26 cellular contexts compared by ENCODE assay signal in genomic region chr2:83827618-83828017, GRCh38.
DNase-seq lines count a peak whose midpoint lies in the region; ATAC-seq, FAIRE-seq and TF ChIP-seq lines count a peak whose summit lies in the region.
"Had no signal": no experiment of that assay in that cellular context is flagged by ENCODE, and none has a peak within 500 bp of the region (broad histone marks: within the 10 kb centered on the region; RNA-seq: fewer than 3 reads in every experiment).

No MANE protein-coding gene starts in this region.

- no peaks in the 10 kb centered on the region for H3K27me3 ChIP-seq in GM12878 (replicated peaks in 1 of 2; ENCODE audit: control insufficient read depth in 2 of 2, insufficient read depth in 2 of 2, low read length in 1 of 2)
- H3K27me3 ChIP-seq in mesendoderm (ENCODE audit: insufficient read depth, low read length, poor library complexity), result no peaks in the 10 kb centered on the region
- H3K27me3 ChIP-seq: ascending aorta, tibial artery had no signal

- no peaks in the 10 kb centered on the region for H3K79me1 ChIP-seq in mesendoderm (ENCODE audit: low read length)

- H4K8ac ChIP-seq in mesendoderm (ENCODE audit: low read depth, low read length), result no peak overlapping the region

- H3K4me1 ChIP-seq in GM12878 (ENCODE audit: control insufficient read depth, insufficient read depth, low read length) (no peaks in the 10 kb centered on the region), mesendoderm (ENCODE audit: control insufficient read depth, low read depth, low read length) (no peaks in the 10 kb centered on the region)
- H3K4me1 ChIP-seq: ascending aorta, parathyroid adenoma, tibial artery had no signal

- WGBS in GM12878 (ENCODE audit: insufficient coverage, insufficient replicate concordance, low lambda C conversion rate, missing lambda C conversion rate), result 48% methylated on average over 2 of the region's 2 CpGs
- WGBS in mesendoderm (ENCODE audit: extremely low coverage, insufficient coverage, low lambda C conversion rate), result no CpG with 5 or more reads among the region's 2 CpGs
- 87 to 90% methylated on average over 2 of the region's 2 CpGs for WGBS in lower leg skin, 2 donors

- H3K27ac ChIP-seq in GM12878 (ENCODE audit: control insufficient read depth, insufficient read depth), result no peak overlapping the region
- H3K27ac ChIP-seq in mesendoderm (ENCODE audit: low read depth, low read length), result no peak overlapping the region
- H3K27ac ChIP-seq: ascending aorta, parathyroid adenoma, tibial artery had no signal

- TF ChIP-seq CTCF in LNCAP (IDR thresholded peaks at IDR 0.05) (peak; percentile 55), GM12878 (IDR thresholded peaks at IDR 0.05 in 2 of 3, conservative IDR thresholded peaks at IDR 0.05 in 1 of 3; ENCODE audit: control insufficient read depth in 2 of 3, extremely low read depth in 1 of 3, insufficient read depth in 1 of 3, low read depth in 3 of 3, low read length in 3 of 3) (no peak; a peak in 1 of 6 replicates), lower leg skin (IDR thresholded peaks at IDR 0.05) (no peak)

- H3K9me3 ChIP-seq in GM12878 (replicated peaks; ENCODE audit: control insufficient read depth, insufficient read depth, low read length), result no peaks in the 10 kb centered on the region
- H3K9me3 ChIP-seq: ascending aorta, tibial artery had no signal

- TF ChIP-seq POLR2A in GM12878 (IDR thresholded peaks at IDR 0.05; ENCODE audit: low read depth, low read length), result no peak
- TF ChIP-seq POLR2A in lower leg skin (IDR thresholded peaks at IDR 0.05), result no peak

- RAD21 ChIA-PET in GM12878 (lab: Charles Lee; ENCODE audit: unreplicated experiment), result no interaction called here

- TF ChIP-seq EP300 in GM12878 (IDR thresholded peaks at IDR 0.05; ENCODE audit: borderline replicate concordance in 1 of 2, control insufficient read depth in 1 of 2, low read depth in 2 of 2, low read length in 2 of 2), result no peak

- H3K9ac ChIP-seq in GM12878 (ENCODE audit: control insufficient read depth, insufficient read depth, low read length) (no peak overlapping the region), mesendoderm (ENCODE audit: low read length) (no peak overlapping the region)
- H3K9ac ChIP-seq: parathyroid adenoma had no signal

- no peak for ATAC-seq in GM12878
- ATAC-seq: stimulated activated naive CD8-positive, alpha-beta T cell treated with anti-CD3 and anti-CD28 coated beads, Interleukin-15, Interleukin-2, amounts not matched to agents 100 U/mL and 50 U/mL, for 24 hours; T-cell; WTC11 had no signal

- H3K4ac ChIP-seq in mesendoderm (ENCODE audit: low read depth, low read length), result no peak overlapping the region

- H3K18ac ChIP-seq in mesendoderm (ENCODE audit: low read length), result no peak overlapping the region

- 0 out of 2 replicates have a peak, but pooled peaks have one; percentile 10 for TF ChIP-seq RAD21 in GM12878 (IDR thresholded peaks at IDR 0.05; ENCODE audit: insufficient read depth, low read depth, low read length)

- no peak for FAIRE-seq in GM12878 (lab: Jason Lieb, UNC)
- FAIRE-seq: colon, GM19239, islet of Langerhans had no signal

- no TSS peak for BruUV-seq in GM12878 (replicated peaks; lab: Mats Ljungman, UMichigan)

- POLR2A ChIA-PET in GM12878 (lab: Charles Lee), result no interaction called here

- no peak overlapping the region for H4K5ac ChIP-seq in mesendoderm (ENCODE audit: low read length)

- SMC1A ChIA-PET in GM12878 (lab: Charles Lee; ENCODE audit: uncharacterized antibody, unreplicated experiment), result interaction anchor here (0.6 to 1.2 kb wide), 2 partner anchors 384 to 487 kb away, joined by 3 read pairs; no protein-coding TSS in a partner anchor

- H2AFZ ChIP-seq in GM12878 (ENCODE audit: control insufficient read depth, low read depth, low read length), result no peak overlapping the region
- H2AFZ ChIP-seq: parathyroid adenoma had no signal

- H2AK5ac ChIP-seq in mesendoderm (ENCODE audit: low read length), result no peak overlapping the region

- DNase-seq in COLO829 (ENCODE audit: low spot score) (peak; percentile 1), GM12878 (ENCODE audit: low read depth, low spot score) (no peak), mesendoderm (peak; percentile 5), dermis blood vessel endothelial cell (no peak), NCI-H345 (lab: John Stamatoyannopoulos, UW) (no peak), lower leg skin (ENCODE audit: low spot score in 2 of 2) (no peak)
- DNase-seq in activated effector memory CD4-positive, alpha-beta T cell treated with Interleukin-2 at 50 U/mL for 16 hours, result no peak
- DNase-seq: activated CD4-positive, alpha-beta memory T cell treated with anti-CD3 and anti-CD28 coated beads, Interleukin-2, amount 10 ng/mL, durations not matched to agents 7 days and 5 days; activated T-cell treated with anti-CD3 and anti-CD28 coated beads, Interleukin-2, amount 50 U/mL, for 24 hours; CD8-positive, alpha-beta memory T cell; GOT3; hippocampal formation; naive B cell; NCI-H2029 treated with DMSO at 0.1 percent for 48 hours; NCI-H446 treated with DMSO at 0.1 percent for 48 hours; stimulated activated CD4-positive, alpha-beta T cell treated with anti-CD3 and anti-CD28 coated beads, Interleukin-2, amount 100 ng/mL, for 24 hours; stimulated activated naive CD8-positive, alpha-beta T cell treated with anti-CD3 and anti-CD28 coated beads, Interleukin-15, Interleukin-2, amounts not matched to agents 100 U/mL and 50 U/mL, for 24 hours; T-cell; tibial artery had no signal

- CTCF ChIA-PET in GM12878 (lab: Yijun Ruan, JAX), result interaction anchor here (1.5 kb wide), 1 partner anchor 475 kb away, joined by 4 read pairs; no protein-coding TSS in a partner anchor

- H3K36me3 ChIP-seq in GM12878 (ENCODE audit: control insufficient read depth in 2 of 2, insufficient read depth in 2 of 2, low read length in 1 of 2) (no peaks in the 10 kb centered on the region), mesendoderm (ENCODE audit: control insufficient read depth, insufficient read depth, low read length) (no peaks in the 10 kb centered on the region)
- H3K36me3 ChIP-seq: ascending aorta, tibial artery had no signal

- no peaks in the 10 kb centered on the region for H4K20me1 ChIP-seq in GM12878 (ENCODE audit: control insufficient read depth, insufficient read depth)

- in situ Hi-C loops in GM12878 (cut with MboI), result no loop called here

- no peak overlapping the region for H3K4me2 ChIP-seq in GM12878 (ENCODE audit: control insufficient read depth, insufficient read depth)
- no peak overlapping the region for H3K4me2 ChIP-seq in mesendoderm (ENCODE audit: low read length)

- intact Hi-C loops in GM12878 (cut with micrococcal nuclease; ENCODE audit: unreplicated experiment), result loop anchor here (10.0 kb wide), 1 partner anchor 487 kb away; no protein-coding TSS in a partner anchor
- intact Hi-C loops in lower leg skin (cut with DNase I; ENCODE audit: low total_unique reads), result no loop called here

- no peaks in the 10 kb centered on the region for H3K79me2 ChIP-seq in GM12878 (ENCODE audit: control insufficient read depth, insufficient read depth, low read length)
- no peaks in the 10 kb centered on the region for H3K79me2 ChIP-seq in mesendoderm (ENCODE audit: control insufficient read depth, insufficient read depth, low read length)
- H3K79me2 ChIP-seq: parathyroid adenoma had no signal

- no peak overlapping the region for H3K23ac ChIP-seq in mesendoderm (ENCODE audit: low read length)

- no peak overlapping the region for H2BK5ac ChIP-seq in mesendoderm (ENCODE audit: low read length)

- no peak overlapping the region for H2BK15ac ChIP-seq in mesendoderm (replicated peaks; ENCODE audit: low read depth)

- H3K4me3 ChIP-seq in GM12878, result no peak overlapping the region
- H3K4me3 ChIP-seq in mesendoderm (ENCODE audit: low read length), result no peak overlapping the region
- H3K4me3 ChIP-seq in lower leg skin (ENCODE audit: low read depth, poor library complexity, severe bottlenecking), result no peak overlapping the region
- H3K4me3 ChIP-seq: ascending aorta, tibial artery had no signal

- no peak overlapping the region for H3K56ac ChIP-seq in mesendoderm (ENCODE audit: low read length)

- no peak overlapping the region for H2BK120ac ChIP-seq in mesendoderm (ENCODE audit: low read depth, low read length)

TF ChIP-seq in GM12878, 131 proteins besides CTCF, POLR2A, EP300 and RAD21:
- TF ChIP-seq SMC3 (IDR thresholded peaks at IDR 0.05; ENCODE audit: borderline replicate concordance, low read length) (peak; percentile 10; the same call in 1 of the 2 replicates), SMARCA5 (IDR thresholded peaks at IDR 0.05) (no peak), JUNB (IDR thresholded peaks at IDR 0.05) (no peak)

Comparison
In these comparisons a context has a peak if more than half of its experiments do, and no peak if none do; other contexts are left out.
1. DNase-seq: peak in COLO829 (single experiment) and mesendoderm (single experiment); none in GM12878 (single experiment), dermis blood vessel endothelial cell (single experiment), NCI-H345 (single experiment), lower leg skin (0 of 2) and activated effector memory CD4-positive, alpha-beta T cell treated with Interleukin-2 at 50 U/mL for 16 hours (single experiment).